In genomic region chr11:65770951-65771567, GRCh38 we compare ENCODE assay signal across 32 cellular contexts. TPM values are rescaled to one million over a fixed set of nuclear protein-coding genes. Genes with fewer than 3 reads are reported as not detected.
"Had no signal": no experiment of that assay in that cellular context is flagged by ENCODE, and none has a peak within 500 bp of the region (broad histone marks: within the 10 kb centered on the region; RNA-seq: fewer than 3 reads in every experiment).

No MANE protein-coding gene starts in this region.

- FAIRE-seq: bronchial epithelial cell had no signal

- H3K36me3 Mint-ChIP-seq: activated naive CD4-positive, alpha-beta T cell treated with anti-CD3 and anti-CD28 coated beads, Interleukin-2, amount 50 U/mL, for 72 hours; T-cell had no signal

- H3K4me1 ChIP-seq: ascending aorta had no signal

- H3K27me3 Mint-ChIP-seq: activated naive CD8-positive, alpha-beta T cell treated with anti-CD3 and anti-CD28 coated beads, Interleukin-2, amount 50 U/mL, for 24 hours; T-cell had no signal

- ATAC-seq: activated CD4-positive, CD25-positive, alpha-beta regulatory T cell treated with anti-CD3 and anti-CD28 coated beads, Interleukin-2, amount 50 U/mL, for 24 hours; activated CD8-positive, alpha-beta T cell treated with anti-CD3 and anti-CD28 coated beads, Interleukin-2, amount 10 ng/mL, durations not matched to agents 7 days and 5 days; activated naive CD4-positive, alpha-beta T cell treated with anti-CD3 and anti-CD28 coated beads, Interleukin-2, amount 50 U/mL, for 72 hours; activated naive CD8-positive, alpha-beta T cell treated with anti-CD3 and anti-CD28 coated beads, Interleukin-2, amount 50 U/mL, for 24 hours; body of pancreas; K562; Panc1; Right ventricle myocardium inferior; T-cell had no signal

- H3K27me3 ChIP-seq: ascending aorta, body of pancreas had no signal

- H3K4me3 ChIP-seq: ascending aorta, body of pancreas, K562, SK-N-MC had no signal

- H3K9me3 Mint-ChIP-seq: activated naive CD4-positive, alpha-beta T cell treated with anti-CD3 and anti-CD28 coated beads, Interleukin-2, amount 50 U/mL, for 72 hours; activated naive CD8-positive, alpha-beta T cell treated with anti-CD3 and anti-CD28 coated beads, Interleukin-2, amount 50 U/mL, for 24 hours; T-cell had no signal

- H3K9me3 ChIP-seq: ascending aorta, body of pancreas had no signal

- H3K4me3 Mint-ChIP-seq: activated CD8-positive, alpha-beta T cell treated with anti-CD3 and anti-CD28 coated beads, Interleukin-2, amount 10 ng/mL, durations not matched to agents 7 days and 5 days; activated naive CD8-positive, alpha-beta T cell treated with anti-CD3 and anti-CD28 coated beads, Interleukin-2, amount 50 U/mL, for 24 hours; T-cell had no signal

- H3K27ac ChIP-seq: ascending aorta, body of pancreas, SK-N-MC, WERI-Rb-1 had no signal

- H3K27ac Mint-ChIP-seq: activated CD8-positive, alpha-beta T cell treated with anti-CD3 and anti-CD28 coated beads, Interleukin-2, amount 10 ng/mL, durations not matched to agents 7 days and 5 days; activated naive CD4-positive, alpha-beta T cell treated with anti-CD3 and anti-CD28 coated beads, Interleukin-2, amount 50 U/mL, for 72 hours; activated naive CD8-positive, alpha-beta T cell treated with anti-CD3 and anti-CD28 coated beads, Interleukin-2, amount 50 U/mL, for 24 hours; T-cell had no signal

- DNase-seq: activated CD4-positive, alpha-beta T cell treated with anti-CD3 and anti-CD28 coated beads for 4 hours; activated CD8-positive, alpha-beta memory T cell treated with anti-CD3 and anti-CD28 coated beads, Interleukin-2, amount 50 U/mL, for 48 hours; activated CD8-positive, alpha-beta T cell treated with anti-CD3 and anti-CD28 coated beads, Interleukin-2, amount 10 ng/mL, durations not matched to agents 7 days and 5 days; activated effector memory CD4-positive, alpha-beta T cell treated with anti-CD3 and anti-CD28 coated beads, Interleukin-2, amount 50 U/mL, for 16 hours; activated naive CD4-positive, alpha-beta T cell treated with Interleukin-2 at 50 U/mL for 16 hours; activated naive CD8-positive, alpha-beta T cell treated with anti-CD3 and anti-CD28 coated beads, Interleukin-2, amount 50 U/mL, for 24 hours; activated T-cell treated with anti-CD3 and anti-CD28 coated beads, Interleukin-2, amount 50 U/mL, for 1 hour; amniotic stem cell; body of pancreas; Karpas-422; MM.1S; NCI-H1105; NCI-H1436; NCI-H1694 treated with DMSO at 0.1 percent for 48 hours; NCI-H2029 treated with DMSO at 0.1 percent for 48 hours; NCI-H510A treated with DMSO at 0.1 percent for 48 hours; NCI-H69; NK-92 treated with Interleukin-12 subunit alpha and Interleukin-12 subunit beta, amount 100 ng/mL, for 24 hours; OCI-M1; RPMI8226; T-cell; T-helper 2 cell; T1000; WERI-Rb-1 had no signal

RNA-seq across cellular contexts. Expression of gene OVOL1, which starts 15.8 kb away (rescaled TPM):
- total RNA-seq: ascending aorta, Right ventricle myocardium inferior had no signal
- polyA plus RNA-seq: K562 had no signal
